In genomic region chr11:59144096-59144495, GRCh38 we compare ENCODE assay signal across 1 cellular context.
TF ChIP-seq lines count a peak whose summit lies in the region.

No MANE protein-coding gene starts in this region.

TF ChIP-seq in SK-N-SH, 30 proteins besides CTCF, POLR2A, EP300 and RAD21 (continued from another document):
- no peak for TF ChIP-seq RXRA (IDR thresholded peaks at IDR 0.05; ENCODE audit: borderline replicate concordance, low read depth)
- TF ChIP-seq MEF2A (IDR thresholded peaks at IDR 0.05; ENCODE audit: borderline replicate concordance, low read depth) = no peak
- TF ChIP-seq MAX (IDR thresholded peaks at IDR 0.05; ENCODE audit: low read depth) = no peak
- no peak for TF ChIP-seq YY1 (IDR thresholded peaks at IDR 0.05; ENCODE audit: low read depth)
